Comparison of ENCODE assay signal across 24 cellular contexts in genomic region chr14:64795921-64796320, GRCh38.
DNase-seq lines count a peak whose midpoint lies in the region; ATAC-seq, FAIRE-seq and TF ChIP-seq lines count a peak whose summit lies in the region.
"Had no signal": no experiment of that assay in that cellular context is flagged by ENCODE, and none has a peak within 500 bp of the region (broad histone marks: within the 10 kb centered on the region; RNA-seq: fewer than 3 reads in every experiment).

No MANE protein-coding gene starts in this region.

- no peak for ATAC-seq in GM23338
- ATAC-seq: A549; CD8-positive, alpha-beta T cell had no signal

- no peak for TF ChIP-seq RAD21 in SK-N-SH (IDR thresholded peaks at IDR 0.05; ENCODE audit: low read length)

- H3K4me1 Mint-ChIP-seq in GM23338 = peaks cover 3% of the 10 kb centered on the region; the same call in 1 of the 3 replicates
- H3K4me1 Mint-ChIP-seq: B cell had no signal

- H3K4me3 ChIP-seq in SK-N-SH (ENCODE audit: low read depth in 2 of 2, low read length in 1 of 2) (no peak overlapping the region), GM23338 (no peak overlapping the region)
- H3K4me3 ChIP-seq: A549; BLaER1 treated with 17β-estradiol and CSF1 and Interleukin-3, amounts not matched to agents 10 nM and 100 nM had no signal

- no peaks in the 10 kb centered on the region for H3K36me3 Mint-ChIP-seq in GM23338 (ENCODE audit: low read depth)
- H3K36me3 Mint-ChIP-seq: CD8-positive, alpha-beta T cell had no signal

- no peak overlapping the region for H3K4me3 Mint-ChIP-seq in GM23338
- H3K4me3 Mint-ChIP-seq: B cell; CD4-positive, alpha-beta T cell; CD8-positive, alpha-beta T cell had no signal

- H3K4me2 ChIP-seq in SK-N-SH (no peak overlapping the region), GM23338 (no peak overlapping the region)
- H3K4me2 ChIP-seq: A549; BLaER1 treated with 17β-estradiol and CSF1 and Interleukin-3, amounts not matched to agents 10 nM and 100 nM had no signal

- POLR2A ChIA-PET in SK-N-SH (lab: Yijun Ruan, JAX) = interaction anchor here (1.2 kb wide), 1 partner anchor 34 kb away, joined by 6 read pairs; no protein-coding TSS in a partner anchor

- H3F3A ChIP-seq in SK-N-SH (replicated peaks; ENCODE audit: insufficient read depth) = no peaks in the 10 kb centered on the region
- H3F3A ChIP-seq in GM23338 (replicated peaks; ENCODE audit: low read depth) = no peaks in the 10 kb centered on the region

- H3K79me2 ChIP-seq in SK-N-SH (ENCODE audit: insufficient read depth) = no peaks in the 10 kb centered on the region
- H3K79me2 ChIP-seq in GM23338 (replicated peaks; ENCODE audit: insufficient read depth) = no peaks in the 10 kb centered on the region

- H3K4me1 ChIP-seq in SK-N-SH (ENCODE audit: control insufficient read depth in 1 of 2, insufficient read depth in 2 of 2, low read depth in 1 of 2, low read length in 1 of 2) (peaks cover 0 to 28% of the 10 kb centered on the region in 2 experiments; a peak in 2 of 4 replicates), GM23338 (ENCODE audit: insufficient read depth) (no peaks in the 10 kb centered on the region)
- H3K4me1 ChIP-seq: BLaER1 treated with 17β-estradiol and CSF1 and Interleukin-3, amounts not matched to agents 10 nM and 100 nM; Caco-2 had no signal

- TF ChIP-seq EP300 in SK-N-SH (IDR thresholded peaks at IDR 0.05; ENCODE audit: borderline replicate concordance in 1 of 2, low read depth in 1 of 2, low read length in 1 of 2) = peak in 1 of 2 experiments; percentile 91; a peak in 2 of 4 replicates

- peaks cover 3% of the 10 kb centered on the region for H3K27me3 Mint-ChIP-seq in GM23338 (ENCODE audit: insufficient read depth, low read depth, poor library complexity)
- H3K27me3 Mint-ChIP-seq: CD4-positive, alpha-beta T cell had no signal

- H4K20me1 ChIP-seq in SK-N-SH (ENCODE audit: insufficient read depth) = no peaks in the 10 kb centered on the region
- H4K20me1 ChIP-seq in GM23338 (replicated peaks; ENCODE audit: insufficient read depth) = no peaks in the 10 kb centered on the region
- H4K20me1 ChIP-seq: BLaER1 treated with 17β-estradiol and CSF1 and Interleukin-3, amounts not matched to agents 10 nM and 100 nM had no signal

- H3K27ac Mint-ChIP-seq in GM23338 = no peak overlapping the region
- H3K27ac Mint-ChIP-seq: B cell; CD4-positive, alpha-beta T cell; CD8-positive, alpha-beta T cell had no signal

- no peaks in the 10 kb centered on the region for H3K9me3 Mint-ChIP-seq in GM23338
- H3K9me3 Mint-ChIP-seq: CD4-positive, alpha-beta T cell; CD8-positive, alpha-beta T cell had no signal

- TF ChIP-seq CTCF in SK-N-SH (IDR thresholded peaks at IDR 0.05) (no peak), GM23338 (conservative IDR thresholded peaks at IDR 0.05; ENCODE audit: low read depth in 2 of 2) (no peak)

- CTCF ChIA-PET in SK-N-SH (lab: Yijun Ruan, JAX) = interaction anchor here (0.6 to 10.8 kb wide), 11 partner anchors 11 to 227 kb away, joined by 3 to 138 read pairs (median 4); no protein-coding TSS in a partner anchor

- FAIRE-seq in urothelium cell line (lab: Jason Lieb, UNC) = peak; percentile 42
- FAIRE-seq: A549, D721Med, G401.6, GM12891, GM19239 had no signal

- no peaks in the 10 kb centered on the region for H3K27me3 ChIP-seq in SK-N-SH (ENCODE audit: insufficient read depth)
- H3K27me3 ChIP-seq in GM23338 (ENCODE audit: insufficient read depth) = no peaks in the 10 kb centered on the region
- H3K27me3 ChIP-seq: BLaER1 treated with 17β-estradiol and CSF1 and Interleukin-3, amounts not matched to agents 10 nM and 100 nM had no signal

- DNase-seq in NCI-H82 (lab: John Stamatoyannopoulos, UW) (peak; percentile 2), NCI-H82 treated with DMSO at 0.1 percent for 48 hours (lab: John Stamatoyannopoulos, UW; ENCODE audit: unreplicated experiment) (no peak), SK-N-SH (peak; percentile 78), left kidney (ENCODE audit: low read depth, low spot score) (peak; percentile 23), urothelium cell line (ENCODE audit: low spot score) (no peak), GM23338 (ENCODE audit: low spot score) (no peak), KG1 (lab: John Stamatoyannopoulos, UW) (no peak)
- no peak for DNase-seq in stimulated activated CD4-positive, alpha-beta T cell treated with anti-CD3 and anti-CD28 coated beads, Interleukin-4, amount 100 ng/mL, for 24 hours
- DNase-seq: AML-193; Caco-2; Calu3; CD4-positive, alpha-beta T cell; CD8-positive, alpha-beta T cell; DMS79 treated with DMSO at 0.1 percent for 48 hours; GF-D8 had no signal

- peak overlapping the region in 1 of 2 experiments; percentile 72; a peak in 2 of 4 replicates for H3K27ac ChIP-seq in SK-N-SH (ENCODE audit: low read depth in 2 of 2, low read length in 1 of 2)
- no peak overlapping the region for H3K27ac ChIP-seq in GM23338 (ENCODE audit: low read depth)
- H3K27ac ChIP-seq: 22Rv1; A549; BLaER1 treated with 17β-estradiol and CSF1 and Interleukin-3, amounts not matched to agents 10 nM and 100 nM; C4-2B had no signal

- H3K9me2 ChIP-seq in SK-N-SH (no peaks in the 10 kb centered on the region), GM23338 (ENCODE audit: insufficient read depth) (0 out of 2 replicates have a peak, but pooled peaks cover 3% of the 10 kb centered on the region)

- H2AFZ ChIP-seq in SK-N-SH (ENCODE audit: low read depth) (no peak overlapping the region), GM23338 (no peak overlapping the region)

- H3K36me3 ChIP-seq in SK-N-SH (replicated peaks in 1 of 2; ENCODE audit: control insufficient read depth in 1 of 2, insufficient read depth in 2 of 2, low read length in 1 of 2) = no peaks in the 10 kb centered on the region
- no peaks in the 10 kb centered on the region for H3K36me3 ChIP-seq in GM23338 (ENCODE audit: insufficient read depth)
- H3K36me3 ChIP-seq: BLaER1 treated with 17β-estradiol and CSF1 and Interleukin-3, amounts not matched to agents 10 nM and 100 nM had no signal

- H3K9ac ChIP-seq in SK-N-SH = no peak overlapping the region
- H3K9ac ChIP-seq: BLaER1 treated with 17β-estradiol and CSF1 and Interleukin-3, amounts not matched to agents 10 nM and 100 nM had no signal

- 67% methylated on average over 3 of the region's 3 CpGs for WGBS in SK-N-SH (ENCODE audit: low lambda C conversion rate)

- H3K9me3 ChIP-seq in SK-N-SH = no peaks in the 10 kb centered on the region
- H3K9me3 ChIP-seq: A549; BLaER1 treated with 17β-estradiol and CSF1 and Interleukin-3, amounts not matched to agents 10 nM and 100 nM; Caco-2 had no signal

TF ChIP-seq in SK-N-SH, 30 proteins besides CTCF, POLR2A, EP300 and RAD21 (continues in another document):
- no peak for TF ChIP-seq RXRA (IDR thresholded peaks at IDR 0.05; ENCODE audit: borderline replicate concordance, low read depth)
- no peak for TF ChIP-seq IRF3 (IDR thresholded peaks at IDR 0.05; ENCODE audit: low read depth, low read length)
- TF ChIP-seq RCOR1 (IDR thresholded peaks at IDR 0.05; ENCODE audit: low read length) = peak; percentile 90
- no peak for TF ChIP-seq YY1 (IDR thresholded peaks at IDR 0.05; ENCODE audit: low read depth)
- TF ChIP-seq EZH2phosphoT487 (IDR thresholded peaks at IDR 0.05; ENCODE audit: borderline replicate concordance, low read depth) = no peak
- TF ChIP-seq PBX3 (IDR thresholded peaks at IDR 0.05) = no peak
- no peak for TF ChIP-seq POLR2AphosphoS5 (IDR thresholded peaks at IDR 0.05; ENCODE audit: low read depth, low read length)

TF ChIP-seq in GM23338, 12 proteins besides CTCF, POLR2A, EP300 and RAD21 (continues in another document):
- TF ChIP-seq JUNB (IDR thresholded peaks at IDR 0.05; ENCODE audit: unreplicated experiment) (no peak), STAT1 (IDR thresholded peaks at IDR 0.05; ENCODE audit: unreplicated experiment) (no peak), CREB1 (CRISPR knock-in tag; IDR thresholded peaks at IDR 0.05; ENCODE audit: low read depth) (no peak), NANOG (IDR thresholded peaks at IDR 0.05; ENCODE audit: borderline replicate concordance) (no peak), EZH2 (IDR thresholded peaks at IDR 0.05; ENCODE audit: low read depth, unreplicated experiment) (no peak), POLR2AphosphoS5 (IDR thresholded peaks at IDR 0.05; ENCODE audit: low read depth) (no peak), ZNF114 (CRISPR knock-in tag; IDR thresholded peaks at IDR 0.05) (no peak), REST (IDR thresholded peaks at IDR 0.05; ENCODE audit: unreplicated experiment) (no peak)

Comparison
In these comparisons a context has a peak if more than half of its experiments do, and no peak if none do; other contexts are left out.
1. DNase-seq: peak in NCI-H82 (single experiment), SK-N-SH (single experiment) and left kidney (single experiment); none in NCI-H82 treated with DMSO at 0.1 percent for 48 hours (single experiment), urothelium cell line (single experiment), stimulated activated CD4-positive, alpha-beta T cell treated with anti-CD3 and anti-CD28 coated beads, Interleukin-4, amount 100 ng/mL, for 24 hours (single experiment), GM23338 (single experiment) and KG1 (single experiment).